In genomic region chr20:23283096-23283850, GRCh38 we compare ENCODE assay signal across 35 cellular contexts.
"Had no signal": no experiment of that assay in that cellular context is flagged by ENCODE, and none has a peak within 500 bp of the region (broad histone marks: within the 10 kb centered on the region; RNA-seq: fewer than 3 reads in every experiment).

No MANE protein-coding gene starts in this region.

- H3K27ac ChIP-seq: adrenal gland, body of pancreas, breast epithelium, WERI-Rb-1 had no signal

- FAIRE-seq: astrocyte had no signal

- H3K36me3 ChIP-seq: adrenal gland, breast epithelium, MG63, WERI-Rb-1 had no signal

- H3K4me3 Mint-ChIP-seq: activated CD8-positive, alpha-beta T cell treated with anti-CD3 and anti-CD28 coated beads for 36 hours; activated naive CD4-positive, alpha-beta T cell treated with anti-CD3 and anti-CD28 coated beads for 36 hours; activated T-cell treated with anti-CD3 and anti-CD28 coated beads, Interleukin-2, amount 50 U/mL, for 4 hours; activated T-helper 1 cell treated with anti-CD3 and anti-CD28 coated beads, Interleukin-12 subunit alpha, Interleukin-12 subunit beta, Interleukin-2, Interleukin-4 antibody, amounts not matched to agents 30 ng/mL and 10 ng/mL and 1 ng/mL, durations not matched to agents 14 hours and 24 hours and 36 hours had no signal

- H3K9me3 ChIP-seq: adrenal gland, breast epithelium, MG63 had no signal

- H3K36me3 Mint-ChIP-seq: activated naive CD4-positive, alpha-beta T cell treated with anti-CD3 and anti-CD28 coated beads, Interleukin-2, amount 50 U/mL, for 72 hours had no signal

- H3K4me3 ChIP-seq: adrenal gland, body of pancreas, breast epithelium, MG63 had no signal

- H3K27ac Mint-ChIP-seq: activated CD8-positive, alpha-beta T cell treated with anti-CD3 and anti-CD28 coated beads for 36 hours; activated naive CD4-positive, alpha-beta T cell treated with anti-CD3 and anti-CD28 coated beads for 36 hours; activated naive CD4-positive, alpha-beta T cell treated with anti-CD3 and anti-CD28 coated beads, Interleukin-2, amount 50 U/mL, for 72 hours; activated T-helper 1 cell treated with anti-CD3 and anti-CD28 coated beads, Interleukin-12 subunit alpha, Interleukin-12 subunit beta, Interleukin-2, Interleukin-4 antibody, amounts not matched to agents 30 ng/mL and 10 ng/mL and 1 ng/mL, durations not matched to agents 14 hours and 24 hours and 36 hours had no signal

- DNase-seq: activated CD4-positive, alpha-beta T cell treated with anti-CD3 and anti-CD28 coated beads for 1 hour; activated CD4-positive, alpha-beta T cell treated with anti-CD3 and anti-CD28 coated beads for 48 hours; activated CD4-positive, CD25-positive, alpha-beta regulatory T cell; activated CD8-positive, alpha-beta T cell treated with anti-CD3 and anti-CD28 coated beads for 36 hours; activated gamma-delta T cell treated with Interleukin-2 at 50 U/mL for 16 hours; activated naive CD4-positive, alpha-beta T cell treated with anti-CD3 and anti-CD28 coated beads for 36 hours; activated T-cell treated with anti-CD3 and anti-CD28 coated beads for 4 hours; activated T-cell treated with anti-CD3 and anti-CD28 coated beads, Interleukin-2, amount 50 U/mL, for 4 hours; body of pancreas; caudate nucleus; Kasumi-1; KG1; MG63; NCI-H1048; NCI-H1105 treated with DMSO at 0.1 percent for 48 hours; NCI-H1436; NCI-H1694; NCI-H1930; NCI-H2081 treated with DMSO at 0.1 percent for 48 hours; NCI-H226; NCI-H446 treated with DMSO at 0.1 percent for 48 hours; NCI-H524; NCI-H82; SIG-M5; T-helper 1 cell; T-helper 2 cell; T-helper 9 cell; WERI-Rb-1 had no signal

- H3K9me3 Mint-ChIP-seq: activated CD8-positive, alpha-beta T cell treated with anti-CD3 and anti-CD28 coated beads for 36 hours; activated naive CD4-positive, alpha-beta T cell treated with anti-CD3 and anti-CD28 coated beads for 36 hours; activated naive CD4-positive, alpha-beta T cell treated with anti-CD3 and anti-CD28 coated beads, Interleukin-2, amount 50 U/mL, for 72 hours; activated T-cell treated with anti-CD3 and anti-CD28 coated beads, Interleukin-2, amount 50 U/mL, for 4 hours; activated T-helper 1 cell treated with anti-CD3 and anti-CD28 coated beads, Interleukin-12 subunit alpha, Interleukin-12 subunit beta, Interleukin-2, Interleukin-4 antibody, amounts not matched to agents 30 ng/mL and 10 ng/mL and 1 ng/mL, durations not matched to agents 14 hours and 24 hours and 36 hours had no signal

- ATAC-seq: activated CD8-positive, alpha-beta T cell treated with anti-CD3 and anti-CD28 coated beads for 36 hours; activated naive CD4-positive, alpha-beta T cell treated with anti-CD3 and anti-CD28 coated beads, Interleukin-2, amount 50 U/mL, for 72 hours; activated T-cell treated with anti-CD3 and anti-CD28 coated beads, Interleukin-2, amount 50 U/mL, for 4 hours; body of pancreas; Panc1; SK-N-SH treated with all-trans-retinoic acid at 6 μM for 48 hours had no signal

- H3K27me3 ChIP-seq: adrenal gland, body of pancreas, breast epithelium, MG63 had no signal

- H3K4me1 ChIP-seq: adrenal gland, body of pancreas, breast epithelium had no signal
